ENCODE assay signal across 26 cellular contexts in the genomic region with DNA sequence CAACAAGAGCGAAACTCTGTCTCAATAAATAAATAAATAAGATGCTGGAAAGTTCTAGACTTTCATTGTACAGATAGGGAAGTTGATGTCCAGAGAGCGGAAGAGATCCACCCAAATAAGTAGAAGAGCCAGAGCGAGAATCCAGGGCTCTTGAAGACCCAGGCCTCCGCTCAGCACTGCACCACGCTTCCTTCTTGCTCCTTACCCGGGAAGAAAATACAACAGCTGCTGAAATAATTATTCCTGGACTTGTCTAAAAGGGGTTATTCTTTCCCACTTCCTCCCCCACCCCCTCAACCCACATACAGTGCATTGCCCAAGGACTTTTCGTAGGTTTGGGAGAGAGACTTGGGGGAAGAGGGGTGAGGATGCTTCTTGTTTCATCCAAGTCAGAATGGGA. TPM values are rescaled to one million over a fixed set of nuclear protein-coding genes. Genes with fewer than 3 reads are reported as not detected.
"Had no signal": no experiment of that assay in that cellular context is flagged by ENCODE, and none has a peak within 500 bp of the region (broad histone marks: within the 10 kb centered on the region; RNA-seq: fewer than 3 reads in every experiment).

No MANE protein-coding gene starts in this region.

- DNase-seq: activated CD4-positive, alpha-beta T cell treated with anti-CD3 and anti-CD28 coated beads for 4 hours; activated CD4-positive, alpha-beta T cell treated with anti-CD3 and anti-CD28 coated beads, Interleukin-2, amount 50 U/mL, for 48 hours; activated CD4-positive, CD25-positive, alpha-beta regulatory T cell; activated CD8-positive, alpha-beta memory T cell treated with anti-CD3 and anti-CD28 coated beads, Interleukin-2, amount 50 U/mL, for 48 hours; activated naive CD4-positive, alpha-beta T cell treated with Interleukin-2 at 50 U/mL for 16 hours; activated naive CD8-positive, alpha-beta T cell treated with anti-CD3 and anti-CD28 coated beads for 36 hours; activated T-cell treated with anti-CD3 and anti-CD28 coated beads, Interleukin-2, amount 50 U/mL, for 48 hours; dorsolateral prefrontal cortex; esophagus squamous epithelium; head of caudate nucleus; hypothalamus; left cardiac atrium; mesenchymal stem cell; mucosa of descending colon; naive B cell; stimulated activated CD4-positive, alpha-beta T cell treated with anti-CD3 and anti-CD28 coated beads, Interleukin-12 subunit alpha, Interleukin-12 subunit beta, amount 100 ng/mL, for 4 hours; substantia nigra; T1000; thyroid gland had no signal

- H3K4me1 ChIP-seq: breast epithelium, prostate gland had no signal

- H3K9me3 ChIP-seq: breast epithelium, esophagus squamous epithelium, gastroesophageal sphincter, mucosa of descending colon, prostate gland, thyroid gland had no signal

- H3K27me3 ChIP-seq: breast epithelium, dorsolateral prefrontal cortex, thyroid gland had no signal

- H3K36me3 ChIP-seq: breast epithelium, esophagus squamous epithelium, gastroesophageal sphincter, prostate gland, thyroid gland had no signal

- H3K27ac ChIP-seq: breast epithelium, dorsolateral prefrontal cortex, esophagus squamous epithelium, gastroesophageal sphincter, prostate gland, thyroid gland had no signal

- ATAC-seq: gastroesophageal sphincter, left cardiac atrium, mucosa of descending colon had no signal

- H3K4me3 ChIP-seq: breast epithelium, dorsolateral prefrontal cortex, esophagus squamous epithelium, gastroesophageal sphincter, mucosa of descending colon, prostate gland, thyroid gland had no signal

RNA-seq across cellular contexts. Expression of a gene that starts 39.9 kb away (rescaled TPM):
- total RNA-seq: activated CD8-positive, alpha-beta memory T cell treated with anti-CD3 and anti-CD28 coated beads for 36 hours; activated naive CD8-positive, alpha-beta T cell treated with anti-CD3 and anti-CD28 coated beads for 36 hours; astrocyte; osteocyte; T-helper 1 cell treated with Interleukin-12 subunit alpha and Interleukin-12 subunit beta and Interleukin-4 antibody, amounts not matched to agents 30 ng/mL and 1 ng/mL, for 36 hours had no signal
